1 cellular context compared by ENCODE assay signal in genomic region chr13:97979556-97979955, GRCh38.
A peak's percentile ranks its signal among the peaks of the same experiment; 100 is the strongest.
TF ChIP-seq lines count a peak whose summit lies in the region.

No MANE protein-coding gene starts in this region.

TF ChIP-seq in HepG2, 621 proteins besides CTCF, POLR2A, EP300 and RAD21 (continued from another document):
- TF ChIP-seq ARNTL (CRISPR knock-in tag; IDR thresholded peaks at IDR 0.05) (no peak), ZNF121 (CRISPR knock-in tag; IDR thresholded peaks at IDR 0.05) (peak; percentile 80)
